Comparison of ENCODE assay signal across 20 cellular contexts in genomic region chr20:31484001-31484400, GRCh38. TPM values are rescaled to one million over a fixed set of nuclear protein-coding genes. Genes with fewer than 3 reads are reported as not detected.
DNase-seq lines count a peak whose midpoint lies in the region; ATAC-seq and TF ChIP-seq lines count a peak whose summit lies in the region.
"Had no signal": no experiment of that assay in that cellular context is flagged by ENCODE, and none has a peak within 500 bp of the region (broad histone marks: within the 10 kb centered on the region; RNA-seq: fewer than 3 reads in every experiment).

No MANE protein-coding gene starts in this region.

- TF ChIP-seq POLR2A in esophagus muscularis mucosa (IDR thresholded peaks at IDR 0.05; ENCODE audit: low read depth), result no peak
- no peak for TF ChIP-seq POLR2A in testis (IDR thresholded peaks at IDR 0.05)

- H3K4me1 ChIP-seq in right cardiac atrium (ENCODE audit: control insufficient read depth, insufficient read depth, low read length), result peaks cover 5% of the 10 kb centered on the region
- peaks cover 10 to 25% (median 20%) of the 10 kb centered on the region in 4 donors for H3K4me1 ChIP-seq in esophagus muscularis mucosa
- H3K4me1 ChIP-seq in testis, result peaks cover 14% of the 10 kb centered on the region
- H3K4me1 ChIP-seq: HAP-1, neural progenitor cell had no signal

- intact Hi-C loops in right cardiac atrium (cut with DNase I), result no loop called here
- intact Hi-C loops in left ventricle myocardium superior (cut with micrococcal nuclease), result no loop called here
- intact Hi-C loops in esophagus muscularis mucosa (cut with DNase I), result no loop called here
- intact Hi-C loops in testis (cut with DNase I; ENCODE audit: low total_unique reads), result no loop called here

- TF ChIP-seq EP300 in esophagus muscularis mucosa (IDR thresholded peaks at IDR 0.05), result no peak

- peak; percentile 2 to 68 for ATAC-seq in right cardiac atrium
- ATAC-seq in left ventricle myocardium superior, result no peak
- ATAC-seq: Right ventricle myocardium inferior had no signal

- WGBS in right cardiac atrium, result 54% methylated on average over 36 of the region's 36 CpGs
- 51% methylated on average over 18 of the region's 36 CpGs for WGBS in esophagus muscularis mucosa
- WGBS in testis, 2 donors, result 30 to 49% methylated on average over 9 to 36 of the region's 36 CpGs

- H3K36me3 ChIP-seq in esophagus muscularis mucosa (no peaks in the 10 kb centered on the region), testis (ENCODE audit: low read depth, missing control alignments) (no peaks in the 10 kb centered on the region)
- H3K36me3 ChIP-seq: HAP-1, neural progenitor cell, suprapubic skin had no signal

- TF ChIP-seq CTCF in esophagus muscularis mucosa (IDR thresholded peaks at IDR 0.05), result no peak
- no peak for TF ChIP-seq CTCF in testis (IDR thresholded peaks at IDR 0.05)

- H3K9me3 ChIP-seq in right cardiac atrium (ENCODE audit: control insufficient read depth, low read length) (no peaks in the 10 kb centered on the region), esophagus muscularis mucosa (no peaks in the 10 kb centered on the region), testis (no peaks in the 10 kb centered on the region)
- H3K9me3 ChIP-seq: HAP-1, suprapubic skin had no signal

- H3K4me3 ChIP-seq in right cardiac atrium (ENCODE audit: low read length) (no peak overlapping the region), esophagus muscularis mucosa (no peak overlapping the region), testis (peak overlapping the region; percentile 1 to 54)
- H3K4me3 ChIP-seq: HAP-1, neural progenitor cell, smooth muscle cell, suprapubic skin had no signal

- no peak overlapping the region for H3K27ac ChIP-seq in right cardiac atrium (ENCODE audit: low read length)
- H3K27ac ChIP-seq in esophagus muscularis mucosa (replicated peaks in 1 of 4), result peak overlapping the region; percentile 50 to 78 (median 68)
- no peak overlapping the region for H3K27ac ChIP-seq in testis
- H3K27ac ChIP-seq: neural progenitor cell, suprapubic skin had no signal

- peak; percentile 47 to 81 (median 72) for DNase-seq in right cardiac atrium
- no peak for DNase-seq in left ventricle myocardium superior
- peak; percentile 27 for DNase-seq in NCI-H69 (lab: John Stamatoyannopoulos, UW)
- DNase-seq in esophagus muscularis mucosa (ENCODE audit: extremely low spot score), result no peak
- peak; percentile 73 for DNase-seq in testis
- DNase-seq in activated CD8-positive, alpha-beta memory T cell treated with anti-CD3 and anti-CD28 coated beads, Interleukin-2, amount 50 U/mL, for 48 hours, result no peak
- no peak for DNase-seq in GF-D8 (lab: John Stamatoyannopoulos, UW)
- no peak for DNase-seq in nucleus accumbens (lab: John Stamatoyannopoulos, UW)
- DNase-seq: activated CD4-positive, alpha-beta T cell treated with anti-CD3 and anti-CD28 coated beads, Interleukin-2, amount 50 U/mL, for 4 hours; activated effector memory CD4-positive, alpha-beta T cell treated with anti-CD3 and anti-CD28 coated beads, Interleukin-2, amount 50 U/mL, for 16 hours; mesenchymal stem cell; NCI-H1694; NCI-H526 treated with DMSO at 0.1 percent for 48 hours; T-helper 9 cell had no signal

- no peaks in the 10 kb centered on the region for H3K27me3 ChIP-seq in right cardiac atrium (ENCODE audit: control insufficient read depth, insufficient read depth)
- no peaks in the 10 kb centered on the region for H3K27me3 ChIP-seq in esophagus muscularis mucosa
- no peaks in the 10 kb centered on the region for H3K27me3 ChIP-seq in testis
- H3K27me3 ChIP-seq: neural progenitor cell had no signal

RNA-seq across cellular contexts. Expression of gene REM1, which starts 8.9 kb away (rescaled TPM):
- 1 to 10 TPM; 1.6 to 2.9 (median 2.5) TPM for total RNA-seq in right cardiac atrium
- polyA plus RNA-seq in right cardiac atrium, result 2.9 TPM
- total RNA-seq in left ventricle myocardium superior, result 2.0 TPM
- 10 to 100 TPM in 1 of 4 donors, 1 to 10 TPM in 3; 3.7 to 10.2 (median 7.1) TPM for total RNA-seq in esophagus muscularis mucosa
- total RNA-seq in testis, result 1 to 10 TPM; 1.9 to 2.6 TPM
- 3.4 TPM for polyA plus RNA-seq in testis (ENCODE audit: insufficient read depth, low read depth, low replicate concordance)
- total RNA-seq: fibroblast of villous mesenchyme had no signal

RNA-seq across cellular contexts. Expression of gene DEFB124, which starts 9.1 kb away (rescaled TPM):
- total RNA-seq in right cardiac atrium (not detected), left ventricle myocardium superior (not detected), esophagus muscularis mucosa (not detected), testis (not detected)
- polyA plus RNA-seq in right cardiac atrium (not detected), testis (ENCODE audit: insufficient read depth, low read depth, low replicate concordance) (8.2 TPM)
- total RNA-seq: fibroblast of villous mesenchyme, Right ventricle myocardium inferior, smooth muscle cell, suprapubic skin had no signal
- polyA plus RNA-seq: smooth muscle cell had no signal

RNA-seq across cellular contexts. Expression of gene HM13, which starts 30.2 kb away (rescaled TPM):
- total RNA-seq in right cardiac atrium (10 to 100 TPM; 40.0 to 80.2 (median 62.1) TPM), left ventricle myocardium superior (39.2 TPM), esophagus muscularis mucosa (10 to 100 TPM; 41.5 to 67.7 (median 47.6) TPM), testis (10 to 100 TPM; 68.7 to 86.7 TPM)
- polyA plus RNA-seq in right cardiac atrium (47.8 TPM), testis (ENCODE audit: insufficient read depth, low read depth, low replicate concordance) (97.5 TPM)

RNA-seq across cellular contexts. Expression of gene DEFB123, which starts 43.6 kb away (rescaled TPM):
- total RNA-seq in right cardiac atrium (not detected), left ventricle myocardium superior (not detected), esophagus muscularis mucosa (not detected), testis (100 to 1,000 TPM; 654 to 709 TPM)
- polyA plus RNA-seq in right cardiac atrium (not detected), testis (ENCODE audit: insufficient read depth, low read depth, low replicate concordance) (222 TPM)
- total RNA-seq: fibroblast of villous mesenchyme, Right ventricle myocardium inferior, smooth muscle cell, suprapubic skin had no signal
- polyA plus RNA-seq: smooth muscle cell had no signal

Comparison
In these comparisons a context has a peak if more than half of its experiments do, and no peak if none do; other contexts are left out.
1. DNase-seq: peak in right cardiac atrium (3 of 3), NCI-H69 (single experiment) and testis (single experiment); none in left ventricle myocardium superior (single experiment), esophagus muscularis mucosa (single experiment), activated CD8-positive, alpha-beta memory T cell treated with anti-CD3 and anti-CD28 coated beads, Interleukin-2, amount 50 U/mL, for 48 hours (single experiment), GF-D8 (single experiment) and nucleus accumbens (0 of 56).
2. H3K27ac ChIP-seq: peak in esophagus muscularis mucosa (4 of 4); none in right cardiac atrium (single experiment) and testis (0 of 2).
3. H3K4me3 ChIP-seq: peak in testis (2 of 2); none in right cardiac atrium (single experiment) and esophagus muscularis mucosa (0 of 4).